Comparison of ENCODE assay signal across 1 cellular context in genomic region chr21:41865002-41865777, GRCh38.
TF ChIP-seq lines count a peak whose summit lies in the region.

No MANE protein-coding gene starts in this region.

TF ChIP-seq in GM23338, 12 proteins besides CTCF, POLR2A, EP300 and RAD21 (continued from another document):
- TF ChIP-seq ETS1 (IDR thresholded peaks at IDR 0.05) (no peak), POLR2AphosphoS5 (IDR thresholded peaks at IDR 0.05; ENCODE audit: low read depth) (no peak), EZH2phosphoT487 (IDR thresholded peaks at IDR 0.05; ENCODE audit: unreplicated experiment) (no peak), NANOG (IDR thresholded peaks at IDR 0.05; ENCODE audit: borderline replicate concordance) (no peak), ZNF331 (CRISPR knock-in tag; IDR thresholded peaks at IDR 0.05; ENCODE audit: low read depth) (no peak), ZNF114 (CRISPR knock-in tag; IDR thresholded peaks at IDR 0.05) (no peak), JUNB (IDR thresholded peaks at IDR 0.05; ENCODE audit: unreplicated experiment) (no peak), ZNF462 (CRISPR knock-in tag; IDR thresholded peaks at IDR 0.05) (no peak), EZH2 (IDR thresholded peaks at IDR 0.05; ENCODE audit: low read depth, unreplicated experiment) (no peak)
